9 cellular contexts compared by ENCODE assay signal in genomic region chr11:133966924-133967598, GRCh38. TPM values are rescaled to one million over a fixed set of nuclear protein-coding genes. Genes with fewer than 3 reads are reported as not detected.
A peak's percentile ranks its signal among the peaks of the same experiment; 100 is the strongest.
DNase-seq lines count a peak whose midpoint lies in the region; ATAC-seq, FAIRE-seq and TF ChIP-seq lines count a peak whose summit lies in the region.
"Had no signal": no experiment of that assay in that cellular context is flagged by ENCODE, and none has a peak within 500 bp of the region (broad histone marks: within the 10 kb centered on the region; RNA-seq: fewer than 3 reads in every experiment).

No MANE protein-coding gene starts in this region.

- intact Hi-C loops in CD8-positive, alpha-beta T cell (cut with DNase I, micrococcal nuclease): loop anchor here (1.0 to 5.0 kb wide), 6 partner anchors 10 to 172 kb away; no protein-coding TSS in a partner anchor
- intact Hi-C loops in ascending aorta (cut with DNase I): loop anchor here (5.0 kb wide), 1 partner anchor 365 kb away; the partner anchor contains the start of gene GLB1L2

- no peaks in the 10 kb centered on the region for H3K27me3 Mint-ChIP-seq in CD8-positive, alpha-beta T cell (ENCODE audit: low read depth)
- peaks cover 43% of the 10 kb centered on the region for H3K27me3 Mint-ChIP-seq in T-helper 1 cell treated with Interleukin-12 subunit alpha and Interleukin-12 subunit beta and Interleukin-4 antibody, amounts not matched to agents 30 μg/mL and 1 μg/mL, for 36 hours (ENCODE audit: low read depth)
- peaks cover 30% of the 10 kb centered on the region for H3K27me3 Mint-ChIP-seq in memory B cell

- no peaks in the 10 kb centered on the region for H3K36me3 ChIP-seq in CD8-positive, alpha-beta T cell (ENCODE audit: insufficient read depth, low read length)
- no peaks in the 10 kb centered on the region for H3K36me3 ChIP-seq in ascending aorta

- no peak for TF ChIP-seq POLR2A in H54 (IDR thresholded peaks at IDR 0.05; ENCODE audit: low read depth, low read length)

- POLR2A ChIA-PET in CD8-positive, alpha-beta T cell (lab: Charles Lee): no interaction called here

- peak overlapping the region; percentile 50 for H3K27ac ChIP-seq in CD8-positive, alpha-beta T cell (ENCODE audit: low read depth, low read length)
- H3K27ac ChIP-seq in ascending aorta: no peak overlapping the region

- no peaks in the 10 kb centered on the region for H3K9me3 Mint-ChIP-seq in CD8-positive, alpha-beta T cell
- no peaks in the 10 kb centered on the region for H3K9me3 Mint-ChIP-seq in T-helper 1 cell treated with Interleukin-12 subunit alpha and Interleukin-12 subunit beta and Interleukin-4 antibody, amounts not matched to agents 30 μg/mL and 1 μg/mL, for 36 hours
- peaks cover 3% of the 10 kb centered on the region for H3K9me3 Mint-ChIP-seq in memory B cell

- peaks cover 13% of the 10 kb centered on the region for H3K4me1 Mint-ChIP-seq in CD8-positive, alpha-beta T cell (ENCODE audit: low read depth)
- peaks cover 9% of the 10 kb centered on the region for H3K4me1 Mint-ChIP-seq in T-helper 1 cell treated with Interleukin-12 subunit alpha and Interleukin-12 subunit beta and Interleukin-4 antibody, amounts not matched to agents 30 μg/mL and 1 μg/mL, for 36 hours (ENCODE audit: low read depth)
- H3K4me1 Mint-ChIP-seq in memory B cell: peaks cover 5% of the 10 kb centered on the region

- no peaks in the 10 kb centered on the region for H3K36me3 Mint-ChIP-seq in CD8-positive, alpha-beta T cell
- H3K36me3 Mint-ChIP-seq in T-helper 1 cell treated with Interleukin-12 subunit alpha and Interleukin-12 subunit beta and Interleukin-4 antibody, amounts not matched to agents 30 μg/mL and 1 μg/mL, for 36 hours (ENCODE audit: low read depth): no peaks in the 10 kb centered on the region
- H3K36me3 Mint-ChIP-seq in memory B cell: peaks cover 2% of the 10 kb centered on the region

- DNase-seq in CD8-positive, alpha-beta T cell: peak; percentile 47 to 87 (median 72)
- DNase-seq in ascending aorta (ENCODE audit: low spot score in 2 of 2): no peak
- no peak for DNase-seq in memory B cell (ENCODE audit: low spot score in 2 of 2)
- peak; percentile 85 for DNase-seq in stimulated activated naive CD8-positive, alpha-beta T cell treated with anti-CD3 and anti-CD28 coated beads, Interleukin-15, Interleukin-2, amounts not matched to agents 100 U/mL and 50 U/mL, for 24 hours
- DNase-seq in HTR-8/SVneo (ENCODE audit: insufficient read length, low spot score): no peak
- no peak for DNase-seq in H54 (ENCODE audit: insufficient read length, low spot score)

- peak; percentile 93 for ATAC-seq in CD8-positive, alpha-beta T cell
- peak; percentile 49 for ATAC-seq in memory B cell (ENCODE audit: low read depth)
- ATAC-seq in stimulated activated naive CD8-positive, alpha-beta T cell treated with anti-CD3 and anti-CD28 coated beads, Interleukin-15, Interleukin-2, amounts not matched to agents 100 U/mL and 50 U/mL, for 24 hours: peak; percentile 81
- ATAC-seq in HG03175 (IDR thresholded peaks at IDR 0.05; ENCODE audit: unreplicated experiment): no peak

- peak overlapping the region; percentile 89 for H3K4me3 Mint-ChIP-seq in CD8-positive, alpha-beta T cell
- peak overlapping the region; percentile 89 for H3K4me3 Mint-ChIP-seq in T-helper 1 cell treated with Interleukin-12 subunit alpha and Interleukin-12 subunit beta and Interleukin-4 antibody, amounts not matched to agents 30 μg/mL and 1 μg/mL, for 36 hours
- peak overlapping the region; percentile 63 for H3K4me3 Mint-ChIP-seq in memory B cell

- peak; percentile 65 for TF ChIP-seq CTCF in CD8-positive, alpha-beta T cell (IDR thresholded peaks at IDR 0.05)
- TF ChIP-seq CTCF in ascending aorta (IDR thresholded peaks at IDR 0.05): peak in 2 of 3 experiments; percentile 44 to 45

- H3K27me3 ChIP-seq in CD8-positive, alpha-beta T cell (ENCODE audit: insufficient read depth, low read length): no peaks in the 10 kb centered on the region
- no peaks in the 10 kb centered on the region for H3K27me3 ChIP-seq in ascending aorta

- peaks cover 15% of the 10 kb centered on the region for H3K4me1 ChIP-seq in CD8-positive, alpha-beta T cell (ENCODE audit: insufficient read depth, low read length)
- H3K4me1 ChIP-seq in ascending aorta: peaks cover 4 to 13% of the 10 kb centered on the region in 2 donors

- H3K27ac Mint-ChIP-seq in CD8-positive, alpha-beta T cell: peak overlapping the region; percentile 87
- H3K27ac Mint-ChIP-seq in T-helper 1 cell treated with Interleukin-12 subunit alpha and Interleukin-12 subunit beta and Interleukin-4 antibody, amounts not matched to agents 30 μg/mL and 1 μg/mL, for 36 hours: peak overlapping the region; percentile 75
- no peak overlapping the region for H3K27ac Mint-ChIP-seq in memory B cell

- FAIRE-seq in HTR-8/SVneo (lab: Jason Lieb, UNC) (no peak), H54 (lab: Jason Lieb, UNC) (no peak)
- FAIRE-seq: endometrium had no signal

- CTCF ChIA-PET in CD8-positive, alpha-beta T cell (lab: Charles Lee): interaction anchor here (0.9 to 1.6 kb wide), 6 partner anchors 9 to 172 kb away, joined by 3 to 9 read pairs (median 4); no protein-coding TSS in a partner anchor

- no peaks in the 10 kb centered on the region for H3K9me3 ChIP-seq in CD8-positive, alpha-beta T cell (ENCODE audit: low read length)
- H3K9me3 ChIP-seq in ascending aorta: no peaks in the 10 kb centered on the region

- H3K4me3 ChIP-seq in CD8-positive, alpha-beta T cell (ENCODE audit: low read depth, low read length): peak overlapping the region; percentile 55
- H3K4me3 ChIP-seq in ascending aorta: no peak overlapping the region

RNA-seq across cellular contexts. Expression of gene IGSF9B, which starts 10.3 kb away (rescaled TPM):
- 10 to 100 TPM; 10.1 to 11.6 TPM for total RNA-seq in CD8-positive, alpha-beta T cell
- 162 TPM for total RNA-seq in ascending aorta

Comparison
In these comparisons a context has a peak if more than half of its experiments do, and no peak if none do; other contexts are left out.
1. DNase-seq: peak in CD8-positive, alpha-beta T cell (7 of 7) and stimulated activated naive CD8-positive, alpha-beta T cell treated with anti-CD3 and anti-CD28 coated beads, Interleukin-15, Interleukin-2, amounts not matched to agents 100 U/mL and 50 U/mL, for 24 hours (single experiment); none in ascending aorta (0 of 2), memory B cell (0 of 2), HTR-8/SVneo (single experiment) and H54 (single experiment).
2. RNA of gene IGSF9B, which starts 10.3 kb away (total RNA-seq): 162 TPM in ascending aorta (single experiment); 10.1 to 11.6 TPM in CD8-positive, alpha-beta T cell; every median in the first group is over 10 times any median in the second.
3. Peak in every context shown above with its lines, with median percentiles within 50 percentile points of each other: H3K4me3 Mint-ChIP-seq.